ENCODE assay signal across 27 cellular contexts in genomic region chr6:146389740-146390139, GRCh38.
A peak's percentile ranks its signal among the peaks of the same experiment; 100 is the strongest.
DNase-seq lines count a peak whose midpoint lies in the region; ATAC-seq and TF ChIP-seq lines count a peak whose summit lies in the region.
"Had no signal": no experiment of that assay in that cellular context is flagged by ENCODE, and none has a peak within 500 bp of the region (broad histone marks: within the 10 kb centered on the region; RNA-seq: fewer than 3 reads in every experiment).

No MANE protein-coding gene starts in this region.

- H3K4me1 ChIP-seq in tibial artery = no peaks in the 10 kb centered on the region
- H3K4me1 ChIP-seq: Caco-2, HAP-1, SJCRH30 had no signal

- no peaks in the 10 kb centered on the region for H3K9me3 ChIP-seq in tibial artery
- H3K9me3 ChIP-seq: Caco-2, HAP-1, SJCRH30 had no signal

- intact Hi-C loops in tibial artery (cut with DNase I; ENCODE audit: low total_unique reads) = no loop called here

- no peak for TF ChIP-seq CTCF in tibial artery (IDR thresholded peaks at IDR 0.05)

- H3K27ac ChIP-seq in tibial artery = no peak overlapping the region
- H3K27ac ChIP-seq: PC-9, SJCRH30 had no signal

- no peak overlapping the region for H3K4me3 ChIP-seq in tibial artery
- H3K4me3 ChIP-seq: HAP-1, PC-9, SJCRH30 had no signal

- H3K36me3 ChIP-seq in tibial artery = no peaks in the 10 kb centered on the region
- H3K36me3 ChIP-seq: HAP-1, SJCRH30 had no signal

- DNase-seq in Ammon's horn (ENCODE audit: low spot score) (peak; percentile 37), M059J (ENCODE audit: low read depth) (peak; percentile 4), myocyte (ENCODE audit: low read depth) (peak; percentile 22), tibial artery (no peak), hypothalamus (lab: John Stamatoyannopoulos, UW) (no peak), NCI-H2081 (lab: John Stamatoyannopoulos, UW) (no peak)
- DNase-seq: AML-193; C1 segment of cervical spinal cord; Caco-2; CD4-positive, alpha-beta memory T cell; DMS79 treated with DMSO at 0.1 percent for 48 hours; GOT3; HFFc6; KBM-7; NCI-H1092 treated with DMSO at 0.1 percent for 48 hours; NCI-H1436 treated with DMSO at 0.1 percent for 48 hours; NCI-H187 treated with DMSO at 0.1 percent for 48 hours; NCI-H2107; NCI-H446 treated with DMSO at 0.1 percent for 48 hours; NCI-H526; PC-9; SJCRH30; T-helper 17 cell had no signal

- no peaks in the 10 kb centered on the region for H3K27me3 ChIP-seq in tibial artery
- H3K27me3 ChIP-seq: SJCRH30 had no signal

- ATAC-seq in GM18870 (IDR thresholded peaks at IDR 0.05; ENCODE audit: unreplicated experiment) = peak; percentile 54
- ATAC-seq: Right ventricle myocardium inferior, SK-N-SH treated with all-trans-retinoic acid at 6 μM for 48 hours, T-helper 17 cell had no signal

Comparison
In these comparisons a context has a peak if more than half of its experiments do, and no peak if none do; other contexts are left out.
1. DNase-seq: peak in Ammon's horn (single experiment), M059J (single experiment) and myocyte (single experiment); none in tibial artery (0 of 2), hypothalamus (0 of 51) and NCI-H2081 (0 of 2).